Comparison of ENCODE assay signal across 1 cellular context in the genomic region with DNA sequence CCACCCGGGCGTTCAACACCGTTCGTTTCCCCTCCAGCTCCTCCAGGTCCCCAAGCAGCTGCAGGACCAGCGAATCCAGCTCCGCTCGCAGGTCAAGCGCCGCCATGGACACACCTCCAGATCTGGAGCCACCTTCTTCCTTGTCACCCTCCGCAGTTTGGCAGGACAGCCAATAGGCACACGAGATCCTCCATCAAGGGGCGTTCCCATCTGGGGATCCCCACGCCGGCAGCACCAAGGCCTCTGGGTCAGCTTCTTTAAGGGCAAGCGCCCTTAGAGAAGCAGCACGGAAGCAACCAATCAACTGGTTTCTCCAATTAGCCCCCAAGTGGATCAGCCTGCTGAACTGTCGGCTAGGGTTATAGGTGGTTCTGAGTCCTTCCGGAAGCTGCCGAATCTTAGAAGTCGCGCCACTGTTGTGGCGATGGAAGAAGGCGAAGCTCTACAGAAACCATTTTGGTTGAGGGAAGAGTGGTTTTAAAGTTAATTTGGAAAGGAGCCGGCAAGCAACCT.
TF ChIP-seq lines count a peak whose summit lies in the region.

No MANE protein-coding gene starts in this region.

TF ChIP-seq in HepG2, 621 proteins besides CTCF, POLR2A, EP300 and RAD21 (continued from another document and continues in another):
- TF ChIP-seq, protein P1, sequence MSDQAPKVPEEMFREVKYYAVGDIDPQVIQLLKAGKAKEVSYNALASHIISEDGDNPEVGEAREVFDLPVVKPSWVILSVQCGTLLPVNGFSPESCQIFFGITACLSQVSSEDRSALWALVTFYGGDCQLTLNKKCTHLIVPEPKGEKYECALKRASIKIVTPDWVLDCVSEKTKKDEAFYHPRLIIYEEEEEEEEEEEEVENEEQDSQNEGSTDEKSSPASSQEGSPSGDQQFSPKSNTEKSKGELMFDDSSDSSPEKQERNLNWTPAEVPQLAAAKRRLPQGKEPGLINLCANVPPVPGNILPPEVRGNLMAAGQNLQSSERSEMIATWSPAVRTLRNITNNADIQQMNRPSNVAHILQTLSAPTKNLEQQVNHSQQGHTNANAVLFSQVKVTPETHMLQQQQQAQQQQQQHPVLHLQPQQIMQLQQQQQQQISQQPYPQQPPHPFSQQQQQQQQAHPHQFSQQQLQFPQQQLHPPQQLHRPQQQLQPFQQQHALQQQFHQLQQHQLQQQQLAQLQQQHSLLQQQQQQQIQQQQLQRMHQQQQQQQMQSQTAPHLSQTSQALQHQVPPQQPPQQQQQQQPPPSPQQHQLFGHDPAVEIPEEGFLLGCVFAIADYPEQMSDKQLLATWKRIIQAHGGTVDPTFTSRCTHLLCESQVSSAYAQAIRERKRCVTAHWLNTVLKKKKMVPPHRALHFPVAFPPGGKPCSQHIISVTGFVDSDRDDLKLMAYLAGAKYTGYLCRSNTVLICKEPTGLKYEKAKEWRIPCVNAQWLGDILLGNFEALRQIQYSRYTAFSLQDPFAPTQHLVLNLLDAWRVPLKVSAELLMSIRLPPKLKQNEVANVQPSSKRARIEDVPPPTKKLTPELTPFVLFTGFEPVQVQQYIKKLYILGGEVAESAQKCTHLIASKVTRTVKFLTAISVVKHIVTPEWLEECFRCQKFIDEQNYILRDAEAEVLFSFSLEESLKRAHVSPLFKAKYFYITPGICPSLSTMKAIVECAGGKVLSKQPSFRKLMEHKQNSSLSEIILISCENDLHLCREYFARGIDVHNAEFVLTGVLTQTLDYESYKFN (CRISPR knock-in tag; conservative IDR thresholded peaks at IDR 0.05) = peak; percentile 28; the same call in 1 of the 2 replicates
- TF ChIP-seq ZNF20 (CRISPR knock-in tag; IDR thresholded peaks at IDR 0.05) (no peak), SP4 (CRISPR knock-in tag; IDR thresholded peaks at IDR 0.05) (peak; percentile 43; the same call in 1 of the 2 replicates), ASH2L (IDR thresholded peaks at IDR 0.05; ENCODE audit: insufficient read length, low read depth, low read length) (no peak), JARID2 (CRISPR knock-in tag; IDR thresholded peaks at IDR 0.05; ENCODE audit: insufficient replicate concordance) (no peak), ZNF777 (CRISPR knock-in tag; IDR thresholded peaks at IDR 0.05) (peak; percentile 44; the same call in 1 of the 2 replicates), ZMYM2 (CRISPR knock-in tag; IDR thresholded peaks at IDR 0.05) (no peak), ADNP (CRISPR knock-in tag; IDR thresholded peaks at IDR 0.05) (no peak), ZNF10 (CRISPR knock-in tag; IDR thresholded peaks at IDR 0.05; ENCODE audit: borderline replicate concordance, low read depth) (no peak), ZNF224 (CRISPR knock-in tag; IDR thresholded peaks at IDR 0.05) (no peak; the same call in 1 of the 2 replicates), ELF3 (CRISPR knock-in tag; IDR thresholded peaks at IDR 0.05) (peak; percentile 48; the same call in 1 of the 2 replicates), ZNF7 (CRISPR knock-in tag; IDR thresholded peaks at IDR 0.05) (no peak), TBP (CRISPR knock-in tag; IDR thresholded peaks at IDR 0.05) (no peak), ZFY (CRISPR knock-in tag; IDR thresholded peaks at IDR 0.05) (peak; percentile 66), REPIN1 (CRISPR knock-in tag; IDR thresholded peaks at IDR 0.05; ENCODE audit: borderline replicate concordance, low read depth) (no peak; the same call in 1 of the 2 replicates), ZNF282 (IDR thresholded peaks at IDR 0.05; ENCODE audit: partially characterized antibody) (no peak), ZNF232 (CRISPR knock-in tag; IDR thresholded peaks at IDR 0.05; ENCODE audit: borderline replicate concordance) (no peak; the same call in 1 of the 2 replicates)
- TF ChIP-seq, protein P2, sequence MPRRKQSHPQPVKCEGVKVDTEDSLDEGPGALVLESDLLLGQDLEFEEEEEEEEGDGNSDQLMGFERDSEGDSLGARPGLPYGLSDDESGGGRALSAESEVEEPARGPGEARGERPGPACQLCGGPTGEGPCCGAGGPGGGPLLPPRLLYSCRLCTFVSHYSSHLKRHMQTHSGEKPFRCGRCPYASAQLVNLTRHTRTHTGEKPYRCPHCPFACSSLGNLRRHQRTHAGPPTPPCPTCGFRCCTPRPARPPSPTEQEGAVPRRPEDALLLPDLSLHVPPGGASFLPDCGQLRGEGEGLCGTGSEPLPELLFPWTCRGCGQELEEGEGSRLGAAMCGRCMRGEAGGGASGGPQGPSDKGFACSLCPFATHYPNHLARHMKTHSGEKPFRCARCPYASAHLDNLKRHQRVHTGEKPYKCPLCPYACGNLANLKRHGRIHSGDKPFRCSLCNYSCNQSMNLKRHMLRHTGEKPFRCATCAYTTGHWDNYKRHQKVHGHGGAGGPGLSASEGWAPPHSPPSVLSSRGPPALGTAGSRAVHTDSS (CRISPR knock-in tag; conservative IDR thresholded peaks at IDR 0.05) = no peak
- TF ChIP-seq, protein P3, sequence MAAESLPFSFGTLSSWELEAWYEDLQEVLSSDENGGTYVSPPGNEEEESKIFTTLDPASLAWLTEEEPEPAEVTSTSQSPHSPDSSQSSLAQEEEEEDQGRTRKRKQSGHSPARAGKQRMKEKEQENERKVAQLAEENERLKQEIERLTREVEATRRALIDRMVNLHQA (CRISPR knock-in tag; IDR thresholded peaks at IDR 0.05) = no peak
- TF ChIP-seq, protein P4, sequence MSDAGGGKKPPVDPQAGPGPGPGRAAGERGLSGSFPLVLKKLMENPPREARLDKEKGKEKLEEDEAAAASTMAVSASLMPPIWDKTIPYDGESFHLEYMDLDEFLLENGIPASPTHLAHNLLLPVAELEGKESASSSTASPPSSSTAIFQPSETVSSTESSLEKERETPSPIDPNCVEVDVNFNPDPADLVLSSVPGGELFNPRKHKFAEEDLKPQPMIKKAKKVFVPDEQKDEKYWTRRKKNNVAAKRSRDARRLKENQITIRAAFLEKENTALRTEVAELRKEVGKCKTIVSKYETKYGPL (CRISPR knock-in tag; IDR thresholded peaks at IDR 0.05) = no peak
- TF ChIP-seq, protein P5, sequence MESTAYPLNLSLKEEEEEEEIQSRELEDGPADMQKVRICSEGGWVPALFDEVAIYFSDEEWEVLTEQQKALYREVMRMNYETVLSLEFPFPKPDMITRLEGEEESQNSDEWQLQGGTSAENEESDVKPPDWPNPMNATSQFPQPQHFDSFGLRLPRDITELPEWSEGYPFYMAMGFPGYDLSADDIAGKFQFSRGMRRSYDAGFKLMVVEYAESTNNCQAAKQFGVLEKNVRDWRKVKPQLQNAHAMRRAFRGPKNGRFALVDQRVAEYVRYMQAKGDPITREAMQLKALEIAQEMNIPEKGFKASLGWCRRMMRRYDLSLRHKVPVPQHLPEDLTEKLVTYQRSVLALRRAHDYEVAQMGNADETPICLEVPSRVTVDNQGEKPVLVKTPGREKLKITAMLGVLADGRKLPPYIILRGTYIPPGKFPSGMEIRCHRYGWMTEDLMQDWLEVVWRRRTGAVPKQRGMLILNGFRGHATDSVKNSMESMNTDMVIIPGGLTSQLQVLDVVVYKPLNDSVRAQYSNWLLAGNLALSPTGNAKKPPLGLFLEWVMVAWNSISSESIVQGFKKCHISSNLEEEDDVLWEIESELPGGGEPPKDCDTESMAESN (CRISPR knock-in tag; conservative IDR thresholded peaks at IDR 0.05) = peak; percentile 61
- TF ChIP-seq, protein P6, sequence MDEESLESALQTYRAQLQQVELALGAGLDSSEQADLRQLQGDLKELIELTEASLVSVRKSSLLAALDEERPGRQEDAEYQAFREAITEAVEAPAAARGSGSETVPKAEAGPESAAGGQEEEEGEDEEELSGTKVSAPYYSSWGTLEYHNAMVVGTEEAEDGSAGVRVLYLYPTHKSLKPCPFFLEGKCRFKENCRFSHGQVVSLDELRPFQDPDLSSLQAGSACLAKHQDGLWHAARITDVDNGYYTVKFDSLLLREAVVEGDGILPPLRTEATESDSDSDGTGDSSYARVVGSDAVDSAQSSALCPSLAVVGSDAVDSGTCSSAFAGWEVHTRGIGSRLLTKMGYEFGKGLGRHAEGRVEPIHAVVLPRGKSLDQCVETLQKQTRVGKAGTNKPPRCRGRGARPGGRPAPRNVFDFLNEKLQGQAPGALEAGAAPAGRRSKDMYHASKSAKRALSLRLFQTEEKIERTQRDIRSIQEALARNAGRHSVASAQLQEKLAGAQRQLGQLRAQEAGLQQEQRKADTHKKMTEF (CRISPR knock-in tag; IDR thresholded peaks at IDR 0.05) = no peak
- TF ChIP-seq, protein P7, sequence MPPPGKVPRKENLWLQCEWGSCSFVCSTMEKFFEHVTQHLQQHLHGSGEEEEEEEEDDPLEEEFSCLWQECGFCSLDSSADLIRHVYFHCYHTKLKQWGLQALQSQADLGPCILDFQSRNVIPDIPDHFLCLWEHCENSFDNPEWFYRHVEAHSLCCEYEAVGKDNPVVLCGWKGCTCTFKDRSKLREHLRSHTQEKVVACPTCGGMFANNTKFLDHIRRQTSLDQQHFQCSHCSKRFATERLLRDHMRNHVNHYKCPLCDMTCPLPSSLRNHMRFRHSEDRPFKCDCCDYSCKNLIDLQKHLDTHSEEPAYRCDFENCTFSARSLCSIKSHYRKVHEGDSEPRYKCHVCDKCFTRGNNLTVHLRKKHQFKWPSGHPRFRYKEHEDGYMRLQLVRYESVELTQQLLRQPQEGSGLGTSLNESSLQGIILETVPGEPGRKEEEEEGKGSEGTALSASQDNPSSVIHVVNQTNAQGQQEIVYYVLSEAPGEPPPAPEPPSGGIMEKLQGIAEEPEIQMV (CRISPR knock-in tag; IDR thresholded peaks at IDR 0.05; ENCODE audit: low read depth) = no peak; the same call in 1 of the 2 replicates
- TF ChIP-seq, protein P8, sequence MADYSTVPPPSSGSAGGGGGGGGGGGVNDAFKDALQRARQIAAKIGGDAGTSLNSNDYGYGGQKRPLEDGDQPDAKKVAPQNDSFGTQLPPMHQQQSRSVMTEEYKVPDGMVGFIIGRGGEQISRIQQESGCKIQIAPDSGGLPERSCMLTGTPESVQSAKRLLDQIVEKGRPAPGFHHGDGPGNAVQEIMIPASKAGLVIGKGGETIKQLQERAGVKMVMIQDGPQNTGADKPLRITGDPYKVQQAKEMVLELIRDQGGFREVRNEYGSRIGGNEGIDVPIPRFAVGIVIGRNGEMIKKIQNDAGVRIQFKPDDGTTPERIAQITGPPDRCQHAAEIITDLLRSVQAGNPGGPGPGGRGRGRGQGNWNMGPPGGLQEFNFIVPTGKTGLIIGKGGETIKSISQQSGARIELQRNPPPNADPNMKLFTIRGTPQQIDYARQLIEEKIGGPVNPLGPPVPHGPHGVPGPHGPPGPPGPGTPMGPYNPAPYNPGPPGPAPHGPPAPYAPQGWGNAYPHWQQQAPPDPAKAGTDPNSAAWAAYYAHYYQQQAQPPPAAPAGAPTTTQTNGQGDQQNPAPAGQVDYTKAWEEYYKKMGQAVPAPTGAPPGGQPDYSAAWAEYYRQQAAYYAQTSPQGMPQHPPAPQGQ (CRISPR knock-in tag; IDR thresholded peaks at IDR 0.05; ENCODE audit: borderline replicate concordance) = no peak
- TF ChIP-seq, protein P9, sequence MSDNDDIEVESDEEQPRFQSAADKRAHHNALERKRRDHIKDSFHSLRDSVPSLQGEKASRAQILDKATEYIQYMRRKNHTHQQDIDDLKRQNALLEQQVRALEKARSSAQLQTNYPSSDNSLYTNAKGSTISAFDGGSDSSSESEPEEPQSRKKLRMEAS (IDR thresholded peaks at IDR 0.05) = peak; percentile 30
- TF ChIP-seq, protein P10, sequence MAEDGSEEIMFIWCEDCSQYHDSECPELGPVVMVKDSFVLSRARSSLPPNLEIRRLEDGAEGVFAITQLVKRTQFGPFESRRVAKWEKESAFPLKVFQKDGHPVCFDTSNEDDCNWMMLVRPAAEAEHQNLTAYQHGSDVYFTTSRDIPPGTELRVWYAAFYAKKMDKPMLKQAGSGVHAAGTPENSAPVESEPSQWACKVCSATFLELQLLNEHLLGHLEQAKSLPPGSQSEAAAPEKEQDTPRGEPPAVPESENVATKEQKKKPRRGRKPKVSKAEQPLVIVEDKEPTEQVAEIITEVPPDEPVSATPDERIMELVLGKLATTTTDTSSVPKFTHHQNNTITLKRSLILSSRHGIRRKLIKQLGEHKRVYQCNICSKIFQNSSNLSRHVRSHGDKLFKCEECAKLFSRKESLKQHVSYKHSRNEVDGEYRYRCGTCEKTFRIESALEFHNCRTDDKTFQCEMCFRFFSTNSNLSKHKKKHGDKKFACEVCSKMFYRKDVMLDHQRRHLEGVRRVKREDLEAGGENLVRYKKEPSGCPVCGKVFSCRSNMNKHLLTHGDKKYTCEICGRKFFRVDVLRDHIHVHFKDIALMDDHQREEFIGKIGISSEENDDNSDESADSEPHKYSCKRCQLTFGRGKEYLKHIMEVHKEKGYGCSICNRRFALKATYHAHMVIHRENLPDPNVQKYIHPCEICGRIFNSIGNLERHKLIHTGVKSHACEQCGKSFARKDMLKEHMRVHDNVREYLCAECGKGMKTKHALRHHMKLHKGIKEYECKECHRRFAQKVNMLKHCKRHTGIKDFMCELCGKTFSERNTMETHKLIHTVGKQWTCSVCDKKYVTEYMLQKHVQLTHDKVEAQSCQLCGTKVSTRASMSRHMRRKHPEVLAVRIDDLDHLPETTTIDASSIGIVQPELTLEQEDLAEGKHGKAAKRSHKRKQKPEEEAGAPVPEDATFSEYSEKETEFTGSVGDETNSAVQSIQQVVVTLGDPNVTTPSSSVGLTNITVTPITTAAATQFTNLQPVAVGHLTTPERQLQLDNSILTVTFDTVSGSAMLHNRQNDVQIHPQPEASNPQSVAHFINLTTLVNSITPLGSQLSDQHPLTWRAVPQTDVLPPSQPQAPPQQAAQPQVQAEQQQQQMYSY (CRISPR knock-in tag; IDR thresholded peaks at IDR 0.05) = peak; percentile 51; the same call in 1 of the 2 replicates
